1 cellular context compared by ENCODE assay signal in the genomic region with DNA sequence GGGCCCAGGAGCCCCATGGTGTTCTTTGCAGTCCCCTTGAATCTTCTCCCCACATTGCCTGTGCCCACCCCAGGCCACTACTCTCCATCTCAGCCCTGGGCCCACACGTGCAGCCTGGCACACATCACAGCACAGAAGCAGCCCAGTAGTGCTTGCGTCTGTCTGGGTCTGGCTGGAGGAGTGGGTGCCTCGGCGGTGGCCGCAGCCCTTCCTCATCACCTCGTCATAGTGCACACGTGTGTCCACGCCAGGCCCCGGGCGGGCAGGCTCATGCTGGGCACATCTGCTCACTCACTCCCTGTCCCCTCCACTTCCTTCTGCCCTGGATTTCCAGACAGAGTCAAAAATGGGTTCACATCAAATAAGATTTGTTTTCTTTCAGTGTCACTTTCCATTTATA.
TF ChIP-seq lines count a peak whose summit lies in the region.

No MANE protein-coding gene starts in this region.

TF ChIP-seq in H1, 55 proteins besides CTCF, POLR2A, EP300 and RAD21:
- TF ChIP-seq RNF2 (IDR thresholded peaks at IDR 0.05; ENCODE audit: borderline replicate concordance, low read depth, low read length, missing control alignments, poor library complexity, severe bottlenecking) (no peak), TCF12 (IDR thresholded peaks at IDR 0.05; ENCODE audit: low read depth, low read length) (no peak), CHD2 (IDR thresholded peaks at IDR 0.05; ENCODE audit: low read length) (no peak), TEAD4 (IDR thresholded peaks at IDR 0.05; ENCODE audit: low read depth, low read length) (no peak), CTBP2 (IDR thresholded peaks at IDR 0.05; ENCODE audit: borderline replicate concordance, insufficient read depth, insufficient read length, low read length) (no peak), POLR2AphosphoS5 (IDR thresholded peaks at IDR 0.05; ENCODE audit: low read depth, low read length) (no peak), SUZ12 (IDR thresholded peaks at IDR 0.05; ENCODE audit: low read length) (no peak), POU5F1 (IDR thresholded peaks at IDR 0.05; ENCODE audit: low read depth, low read length) (no peak), KDM1A (IDR thresholded peaks at IDR 0.05; ENCODE audit: borderline replicate concordance, low read length) (no peak), SIX5 (IDR thresholded peaks at IDR 0.05; ENCODE audit: low read depth, low read length) (no peak), CREB1 (IDR thresholded peaks at IDR 0.05) (no peak), SIN3A (conservative IDR thresholded peaks at IDR 0.05 in 1 of 2, IDR thresholded peaks at IDR 0.05 in 1 of 2; ENCODE audit: low read depth in 1 of 2, low read length in 2 of 2) (no peak), MAFK (IDR thresholded peaks at IDR 0.05; ENCODE audit: low read depth, low read length) (no peak)
- TF ChIP-seq, protein P1, sequence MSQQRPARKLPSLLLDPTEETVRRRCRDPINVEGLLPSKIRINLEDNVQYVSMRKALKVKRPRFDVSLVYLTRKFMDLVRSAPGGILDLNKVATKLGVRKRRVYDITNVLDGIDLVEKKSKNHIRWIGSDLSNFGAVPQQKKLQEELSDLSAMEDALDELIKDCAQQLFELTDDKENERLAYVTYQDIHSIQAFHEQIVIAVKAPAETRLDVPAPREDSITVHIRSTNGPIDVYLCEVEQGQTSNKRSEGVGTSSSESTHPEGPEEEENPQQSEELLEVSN (IDR thresholded peaks at IDR 0.05): no peak
- TF ChIP-seq, protein P2, sequence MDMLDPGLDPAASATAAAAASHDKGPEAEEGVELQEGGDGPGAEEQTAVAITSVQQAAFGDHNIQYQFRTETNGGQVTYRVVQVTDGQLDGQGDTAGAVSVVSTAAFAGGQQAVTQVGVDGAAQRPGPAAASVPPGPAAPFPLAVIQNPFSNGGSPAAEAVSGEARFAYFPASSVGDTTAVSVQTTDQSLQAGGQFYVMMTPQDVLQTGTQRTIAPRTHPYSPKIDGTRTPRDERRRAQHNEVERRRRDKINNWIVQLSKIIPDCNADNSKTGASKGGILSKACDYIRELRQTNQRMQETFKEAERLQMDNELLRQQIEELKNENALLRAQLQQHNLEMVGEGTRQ (IDR thresholded peaks at IDR 0.05; ENCODE audit: low read length): no peak
- TF ChIP-seq, protein P3, sequence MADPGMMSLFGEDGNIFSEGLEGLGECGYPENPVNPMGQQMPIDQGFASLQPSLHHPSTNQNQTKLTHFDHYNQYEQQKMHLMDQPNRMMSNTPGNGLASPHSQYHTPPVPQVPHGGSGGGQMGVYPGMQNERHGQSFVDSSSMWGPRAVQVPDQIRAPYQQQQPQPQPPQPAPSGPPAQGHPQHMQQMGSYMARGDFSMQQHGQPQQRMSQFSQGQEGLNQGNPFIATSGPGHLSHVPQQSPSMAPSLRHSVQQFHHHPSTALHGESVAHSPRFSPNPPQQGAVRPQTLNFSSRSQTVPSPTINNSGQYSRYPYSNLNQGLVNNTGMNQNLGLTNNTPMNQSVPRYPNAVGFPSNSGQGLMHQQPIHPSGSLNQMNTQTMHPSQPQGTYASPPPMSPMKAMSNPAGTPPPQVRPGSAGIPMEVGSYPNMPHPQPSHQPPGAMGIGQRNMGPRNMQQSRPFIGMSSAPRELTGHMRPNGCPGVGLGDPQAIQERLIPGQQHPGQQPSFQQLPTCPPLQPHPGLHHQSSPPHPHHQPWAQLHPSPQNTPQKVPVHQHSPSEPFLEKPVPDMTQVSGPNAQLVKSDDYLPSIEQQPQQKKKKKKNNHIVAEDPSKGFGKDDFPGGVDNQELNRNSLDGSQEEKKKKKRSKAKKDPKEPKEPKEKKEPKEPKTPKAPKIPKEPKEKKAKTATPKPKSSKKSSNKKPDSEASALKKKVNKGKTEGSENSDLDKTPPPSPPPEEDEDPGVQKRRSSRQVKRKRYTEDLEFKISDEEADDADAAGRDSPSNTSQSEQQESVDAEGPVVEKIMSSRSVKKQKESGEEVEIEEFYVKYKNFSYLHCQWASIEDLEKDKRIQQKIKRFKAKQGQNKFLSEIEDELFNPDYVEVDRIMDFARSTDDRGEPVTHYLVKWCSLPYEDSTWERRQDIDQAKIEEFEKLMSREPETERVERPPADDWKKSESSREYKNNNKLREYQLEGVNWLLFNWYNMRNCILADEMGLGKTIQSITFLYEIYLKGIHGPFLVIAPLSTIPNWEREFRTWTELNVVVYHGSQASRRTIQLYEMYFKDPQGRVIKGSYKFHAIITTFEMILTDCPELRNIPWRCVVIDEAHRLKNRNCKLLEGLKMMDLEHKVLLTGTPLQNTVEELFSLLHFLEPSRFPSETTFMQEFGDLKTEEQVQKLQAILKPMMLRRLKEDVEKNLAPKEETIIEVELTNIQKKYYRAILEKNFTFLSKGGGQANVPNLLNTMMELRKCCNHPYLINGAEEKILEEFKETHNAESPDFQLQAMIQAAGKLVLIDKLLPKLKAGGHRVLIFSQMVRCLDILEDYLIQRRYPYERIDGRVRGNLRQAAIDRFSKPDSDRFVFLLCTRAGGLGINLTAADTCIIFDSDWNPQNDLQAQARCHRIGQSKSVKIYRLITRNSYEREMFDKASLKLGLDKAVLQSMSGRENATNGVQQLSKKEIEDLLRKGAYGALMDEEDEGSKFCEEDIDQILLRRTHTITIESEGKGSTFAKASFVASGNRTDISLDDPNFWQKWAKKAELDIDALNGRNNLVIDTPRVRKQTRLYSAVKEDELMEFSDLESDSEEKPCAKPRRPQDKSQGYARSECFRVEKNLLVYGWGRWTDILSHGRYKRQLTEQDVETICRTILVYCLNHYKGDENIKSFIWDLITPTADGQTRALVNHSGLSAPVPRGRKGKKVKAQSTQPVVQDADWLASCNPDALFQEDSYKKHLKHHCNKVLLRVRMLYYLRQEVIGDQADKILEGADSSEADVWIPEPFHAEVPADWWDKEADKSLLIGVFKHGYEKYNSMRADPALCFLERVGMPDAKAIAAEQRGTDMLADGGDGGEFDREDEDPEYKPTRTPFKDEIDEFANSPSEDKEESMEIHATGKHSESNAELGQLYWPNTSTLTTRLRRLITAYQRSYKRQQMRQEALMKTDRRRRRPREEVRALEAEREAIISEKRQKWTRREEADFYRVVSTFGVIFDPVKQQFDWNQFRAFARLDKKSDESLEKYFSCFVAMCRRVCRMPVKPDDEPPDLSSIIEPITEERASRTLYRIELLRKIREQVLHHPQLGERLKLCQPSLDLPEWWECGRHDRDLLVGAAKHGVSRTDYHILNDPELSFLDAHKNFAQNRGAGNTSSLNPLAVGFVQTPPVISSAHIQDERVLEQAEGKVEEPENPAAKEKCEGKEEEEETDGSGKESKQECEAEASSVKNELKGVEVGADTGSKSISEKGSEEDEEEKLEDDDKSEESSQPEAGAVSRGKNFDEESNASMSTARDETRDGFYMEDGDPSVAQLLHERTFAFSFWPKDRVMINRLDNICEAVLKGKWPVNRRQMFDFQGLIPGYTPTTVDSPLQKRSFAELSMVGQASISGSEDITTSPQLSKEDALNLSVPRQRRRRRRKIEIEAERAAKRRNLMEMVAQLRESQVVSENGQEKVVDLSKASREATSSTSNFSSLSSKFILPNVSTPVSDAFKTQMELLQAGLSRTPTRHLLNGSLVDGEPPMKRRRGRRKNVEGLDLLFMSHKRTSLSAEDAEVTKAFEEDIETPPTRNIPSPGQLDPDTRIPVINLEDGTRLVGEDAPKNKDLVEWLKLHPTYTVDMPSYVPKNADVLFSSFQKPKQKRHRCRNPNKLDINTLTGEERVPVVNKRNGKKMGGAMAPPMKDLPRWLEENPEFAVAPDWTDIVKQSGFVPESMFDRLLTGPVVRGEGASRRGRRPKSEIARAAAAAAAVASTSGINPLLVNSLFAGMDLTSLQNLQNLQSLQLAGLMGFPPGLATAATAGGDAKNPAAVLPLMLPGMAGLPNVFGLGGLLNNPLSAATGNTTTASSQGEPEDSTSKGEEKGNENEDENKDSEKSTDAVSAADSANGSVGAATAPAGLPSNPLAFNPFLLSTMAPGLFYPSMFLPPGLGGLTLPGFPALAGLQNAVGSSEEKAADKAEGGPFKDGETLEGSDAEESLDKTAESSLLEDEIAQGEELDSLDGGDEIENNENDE (IDR thresholded peaks at IDR 0.05; ENCODE audit: insufficient replicate concordance, low read length): no peak
